In the genomic region with DNA sequence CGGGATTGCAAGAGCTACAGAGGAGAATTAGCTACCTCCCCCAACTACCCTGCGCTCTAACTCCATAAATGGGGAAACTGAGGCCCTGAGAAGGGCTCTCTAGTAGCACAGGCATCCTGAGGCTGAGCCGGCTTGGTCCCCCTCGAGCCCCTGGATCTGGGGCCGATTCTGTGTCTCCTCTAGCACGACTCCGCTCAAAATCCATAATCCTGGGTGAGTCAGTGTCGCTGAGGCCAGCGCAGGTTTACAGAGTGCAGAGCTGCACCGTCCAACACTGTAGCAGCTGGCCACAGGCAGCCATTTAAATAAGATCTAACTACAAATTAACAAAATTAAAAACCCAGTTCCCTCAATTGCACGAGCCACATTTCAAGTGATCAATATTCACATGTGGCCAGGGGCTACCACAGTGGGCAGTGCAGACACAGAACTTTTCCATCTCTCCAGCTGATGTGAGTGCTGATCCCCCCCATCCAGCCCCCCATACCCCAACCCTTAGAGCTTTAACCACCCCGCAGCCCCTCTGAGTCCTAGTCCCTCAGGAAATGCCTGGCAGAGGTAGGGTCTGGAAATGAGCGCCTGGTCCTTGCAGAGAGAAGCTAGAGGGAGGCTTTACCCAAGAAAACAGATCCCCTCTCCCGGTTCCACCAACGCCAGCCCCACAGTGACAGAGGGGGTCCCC, we compare ENCODE assay signal across 16 cellular contexts. TPM values are rescaled to one million over a fixed set of nuclear protein-coding genes. Genes with fewer than 3 reads are reported as not detected.
DNase-seq lines count a peak whose midpoint lies in the region; TF ChIP-seq lines count a peak whose summit lies in the region.
"Had no signal": no experiment of that assay in that cellular context is flagged by ENCODE, and none has a peak within 500 bp of the region (broad histone marks: within the 10 kb centered on the region; RNA-seq: fewer than 3 reads in every experiment).

No MANE protein-coding gene starts in this region.

- no peaks in the 10 kb centered on the region for H4K20me1 ChIP-seq in osteoblast (ENCODE audit: insufficient read depth, low read length)

- DNase-seq in AG09309 (ENCODE audit: low read depth) (no peak), glutamatergic neuron (peak; percentile 45), osteoblast (ENCODE audit: insufficient read length, low spot score, missing footprints) (peak; percentile 91), G401 (ENCODE audit: low spot score) (no peak), substantia nigra (lab: John Stamatoyannopoulos, UW) (no peak), COR-L47 (lab: John Stamatoyannopoulos, UW) (no peak)
- no peak for DNase-seq in activated T-cell treated with anti-CD3 and anti-CD28 coated beads, Interleukin-2, amount 50 U/mL, for 24 hours
- DNase-seq: activated CD4-positive, alpha-beta T cell treated with anti-CD3 and anti-CD28 coated beads, Interleukin-2, amount 10 ng/mL, durations not matched to agents 24 days and 14 days; NCI-H1694 treated with DMSO at 0.1 percent for 48 hours; NCI-H774; pancreas had no signal

- peaks cover 26% of the 10 kb centered on the region for H3K4me1 ChIP-seq in osteoblast (ENCODE audit: insufficient read depth, low read length)

- H3K36me3 Mint-ChIP-seq in IgD-negative memory B cell (no peaks in the 10 kb centered on the region), glutamatergic neuron (ENCODE audit: unreplicated experiment) (peaks cover 10% of the 10 kb centered on the region)
- no peaks in the 10 kb centered on the region for H3K36me3 Mint-ChIP-seq in activated T-cell treated with anti-CD3 and anti-CD28 coated beads, Interleukin-2, amount 50 U/mL, for 24 hours (ENCODE audit: low read depth)

- H3K27me3 Mint-ChIP-seq in IgD-negative memory B cell (peaks cover 60% of the 10 kb centered on the region), glutamatergic neuron (ENCODE audit: unreplicated experiment) (peaks cover 18% of the 10 kb centered on the region)
- H3K27me3 Mint-ChIP-seq in activated T-cell treated with anti-CD3 and anti-CD28 coated beads, Interleukin-2, amount 50 U/mL, for 24 hours, result peaks cover 91% of the 10 kb centered on the region

- peak overlapping the region; percentile 67 for H3K4me2 ChIP-seq in osteoblast (ENCODE audit: insufficient read depth, low read length)

- H3K9me3 ChIP-seq in osteoblast (ENCODE audit: low read depth, low read length), result no peaks in the 10 kb centered on the region
- H3K9me3 ChIP-seq: pancreas had no signal

- peak overlapping the region in 2 of 4 donors; percentile 72 to 76 for H3K4me3 Mint-ChIP-seq in IgD-negative memory B cell
- peak overlapping the region; percentile 64 for H3K4me3 Mint-ChIP-seq in glutamatergic neuron (ENCODE audit: unreplicated experiment)
- no peak overlapping the region for H3K4me3 Mint-ChIP-seq in activated T-cell treated with anti-CD3 and anti-CD28 coated beads, Interleukin-2, amount 50 U/mL, for 24 hours

- in situ Hi-C loops in G401 (cut with HindIII; ENCODE audit: low sequenced_read_pairs), result no loop called here

- H3K4me3 ChIP-seq in AG09309 (ENCODE audit: control insufficient read depth, low read depth, low read length) (peak overlapping the region; percentile 11; the same call in 1 of the 2 replicates), osteoblast (ENCODE audit: insufficient read depth, low read length) (peak overlapping the region; percentile 16)
- H3K4me3 ChIP-seq: pancreas had no signal

- H3K36me3 ChIP-seq in osteoblast (ENCODE audit: insufficient read depth, low read length), result no peaks in the 10 kb centered on the region
- H3K36me3 ChIP-seq: cardiac muscle cell, pancreas had no signal

- peaks cover 6 to 14% (median 9%) of the 10 kb centered on the region in 3 donors for H3K4me1 Mint-ChIP-seq in IgD-negative memory B cell
- peaks cover 34% of the 10 kb centered on the region for H3K4me1 Mint-ChIP-seq in glutamatergic neuron (ENCODE audit: low read depth, unreplicated experiment)
- H3K4me1 Mint-ChIP-seq in activated T-cell treated with anti-CD3 and anti-CD28 coated beads, Interleukin-2, amount 50 U/mL, for 24 hours (ENCODE audit: low read depth), result peaks cover 20% of the 10 kb centered on the region

- peak overlapping the region in 2 of 3 donors; percentile 39 to 75 for H3K27ac Mint-ChIP-seq in IgD-negative memory B cell
- peak overlapping the region; percentile 22 for H3K27ac Mint-ChIP-seq in glutamatergic neuron (ENCODE audit: unreplicated experiment)
- no peak overlapping the region for H3K27ac Mint-ChIP-seq in activated T-cell treated with anti-CD3 and anti-CD28 coated beads, Interleukin-2, amount 50 U/mL, for 24 hours
- H3K27ac Mint-ChIP-seq: activated T-helper 2 cell treated with anti-CD3 and anti-CD28 coated beads, Interferon-gamma antibody, Interleukin-2, Interleukin-4, amounts not matched to agents 10 μg/mL and 5 μg/mL and 100 μg/mL, durations not matched to agents 14 hours and 24 hours and 36 hours had no signal

- no peak for TF ChIP-seq CTCF in AG09309 (IDR thresholded peaks at IDR 0.05; ENCODE audit: control insufficient read depth, insufficient read depth, low read depth, low read length, missing control alignments)
- no peak for TF ChIP-seq CTCF in glutamatergic neuron (IDR thresholded peaks at IDR 0.05; ENCODE audit: partially characterized antibody, unreplicated experiment)
- TF ChIP-seq CTCF in osteoblast (IDR thresholded peaks at IDR 0.05; ENCODE audit: extremely low read depth, low read depth, low read length), result no peak

- H3K79me2 ChIP-seq in osteoblast (ENCODE audit: insufficient read depth, low read length), result no peaks in the 10 kb centered on the region

- peaks cover 9% of the 10 kb centered on the region for H3K27me3 ChIP-seq in osteoblast (ENCODE audit: insufficient read depth, low read length)
- H3K27me3 ChIP-seq: pancreas had no signal

- H3K9me3 Mint-ChIP-seq in IgD-negative memory B cell (no peaks in the 10 kb centered on the region), glutamatergic neuron (ENCODE audit: unreplicated experiment) (peaks cover 16% of the 10 kb centered on the region)
- H3K9me3 Mint-ChIP-seq in activated T-cell treated with anti-CD3 and anti-CD28 coated beads, Interleukin-2, amount 50 U/mL, for 24 hours, result no peaks in the 10 kb centered on the region
- H3K9me3 Mint-ChIP-seq: activated CD4-positive, alpha-beta T cell treated with anti-CD3 and anti-CD28 coated beads, Interleukin-2, amount 10 ng/mL, durations not matched to agents 24 days and 14 days; activated T-helper 2 cell treated with anti-CD3 and anti-CD28 coated beads, Interferon-gamma antibody, Interleukin-2, Interleukin-4, amounts not matched to agents 10 μg/mL and 5 μg/mL and 100 μg/mL, durations not matched to agents 14 hours and 24 hours and 36 hours had no signal

- H2AFZ ChIP-seq in osteoblast (ENCODE audit: low read length), result peak overlapping the region; percentile 21

- no peak overlapping the region for H3K27ac ChIP-seq in osteoblast (ENCODE audit: low read depth, low read length)
- H3K27ac ChIP-seq in substantia nigra (ENCODE audit: low read depth, low read length, poor library complexity, severe bottlenecking), result no peak overlapping the region
- H3K27ac ChIP-seq: cardiac muscle cell, pancreas had no signal

RNA-seq across cellular contexts. Expression of a gene that starts 10.7 kb away (rescaled TPM):
- 0.11 TPM for polyA plus RNA-seq in IgD-negative memory B cell
- 3.6 TPM for total RNA-seq in glutamatergic neuron (ENCODE audit: unreplicated experiment)
- total RNA-seq in osteoblast, result 0.72 and 0.88 TPM in 2 replicates
- 81.0 and 85.0 TPM in 2 replicates for total RNA-seq in G401 (2014; rRNA removed; shearing (Covaris generic))
- total RNA-seq: activated CD4-positive, alpha-beta T cell treated with anti-CD3 and anti-CD28 coated beads, Interleukin-2, amount 10 ng/mL, durations not matched to agents 24 days and 14 days had no signal

RNA-seq across cellular contexts. Expression of a gene that starts 15.6 kb away (rescaled TPM):
- polyA plus RNA-seq in IgD-negative memory B cell, result not detected
- not detected for total RNA-seq in glutamatergic neuron (ENCODE audit: unreplicated experiment)
- total RNA-seq in osteoblast, result not detected in 2 replicates
- not detected in 2 replicates for total RNA-seq in G401 (2014; rRNA removed; shearing (Covaris generic))
- total RNA-seq: activated CD4-positive, alpha-beta T cell treated with anti-CD3 and anti-CD28 coated beads, Interleukin-2, amount 10 ng/mL, durations not matched to agents 24 days and 14 days; activated T-helper 2 cell treated with anti-CD3 and anti-CD28 coated beads, Interferon-gamma antibody, Interleukin-2, Interleukin-4, amounts not matched to agents 10 μg/mL and 5 μg/mL and 100 μg/mL, durations not matched to agents 14 hours and 24 hours and 36 hours; cardiac muscle cell; esophagus mucosa; pancreas; temporal lobe had no signal
- polyA plus RNA-seq: cardiac muscle cell, pancreas had no signal

Comparison
In these comparisons a context has a peak if more than half of its experiments do, and no peak if none do; other contexts are left out.
1. DNase-seq: peak in glutamatergic neuron (single experiment) and osteoblast (single experiment); none in AG09309 (single experiment), G401 (single experiment), substantia nigra (0 of 49), COR-L47 (single experiment) and activated T-cell treated with anti-CD3 and anti-CD28 coated beads, Interleukin-2, amount 50 U/mL, for 24 hours (single experiment).
2. RNA of a gene that starts 10.7 kb away (total RNA-seq): 81.0 to 85.0 TPM in G401; 3.6 TPM in glutamatergic neuron (single experiment) and 0.72 to 0.88 TPM in osteoblast; every median in the first group is over 10 times any median in the second.